ENCODE assay signal across 1 cellular context in genomic region chr13:97567510-97568243, GRCh38.
TF ChIP-seq lines count a peak whose summit lies in the region.

No MANE protein-coding gene starts in this region.

TF ChIP-seq in GM23338, 12 proteins besides CTCF, POLR2A, EP300 and RAD21 (continued from another document):
- TF ChIP-seq ETS1 (IDR thresholded peaks at IDR 0.05) (no peak), ZNF331 (CRISPR knock-in tag; IDR thresholded peaks at IDR 0.05; ENCODE audit: low read depth) (no peak), EZH2phosphoT487 (IDR thresholded peaks at IDR 0.05; ENCODE audit: unreplicated experiment) (no peak)
